ENCODE assay signal across 10 cellular contexts in the genomic region with DNA sequence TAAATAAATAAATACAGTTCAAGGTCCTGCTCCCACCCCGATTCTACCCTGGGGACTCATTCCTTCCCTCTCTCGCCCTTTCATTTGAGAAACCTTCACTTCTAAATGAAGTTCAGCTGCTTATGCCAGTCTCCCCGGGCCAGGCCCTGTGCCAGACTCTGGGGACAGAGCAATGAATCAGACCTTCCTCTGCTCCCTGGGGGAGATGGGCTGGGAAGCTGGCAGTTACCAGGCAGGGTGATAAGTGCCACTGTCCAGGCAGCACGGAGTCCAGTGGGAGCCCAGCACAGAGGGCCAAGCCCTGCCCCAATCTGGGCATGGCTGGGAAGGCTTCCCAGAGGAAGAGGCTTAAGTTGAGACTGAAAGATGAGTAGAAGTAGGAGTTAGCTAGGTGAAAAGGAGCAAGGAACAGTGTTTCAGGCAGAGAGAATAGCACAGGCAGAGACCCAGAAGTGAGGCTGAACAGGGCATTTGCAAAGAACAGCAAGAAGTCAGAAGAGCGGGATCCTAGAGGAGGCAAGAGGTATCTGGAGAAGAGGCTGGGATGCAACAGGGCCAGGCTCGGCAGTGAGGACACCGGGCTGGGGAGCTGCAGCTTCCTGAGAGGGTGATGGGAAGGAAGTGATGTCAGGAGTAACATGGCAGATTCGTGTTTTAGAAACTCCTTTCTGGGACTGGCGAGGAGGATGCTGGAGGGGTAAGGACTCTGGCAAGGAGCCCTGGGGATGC. TPM values are rescaled to one million over a fixed set of nuclear protein-coding genes. Genes with fewer than 3 reads are reported as not detected.
A peak's percentile ranks its signal among the peaks of the same experiment; 100 is the strongest.
DNase-seq lines count a peak whose midpoint lies in the region; ATAC-seq and TF ChIP-seq lines count a peak whose summit lies in the region.
"Had no signal": no experiment of that assay in that cellular context is flagged by ENCODE, and none has a peak within 500 bp of the region (broad histone marks: within the 10 kb centered on the region; RNA-seq: fewer than 3 reads in every experiment).

No MANE protein-coding gene starts in this region.

- no peak overlapping the region for H3K27ac ChIP-seq in left ventricle myocardium inferior (replicated peaks)
- H3K27ac ChIP-seq in tibial artery: peak overlapping the region; percentile 65 to 67
- no peak overlapping the region for H3K27ac ChIP-seq in ovary

- H3K4me1 ChIP-seq in left ventricle myocardium inferior (peaks cover 47% of the 10 kb centered on the region), tibial artery (peaks cover 9 to 74% (median 67%) of the 10 kb centered on the region in 4 donors), ovary (ENCODE audit: insufficient read depth) (peaks cover 16% of the 10 kb centered on the region)

- no peak for TF ChIP-seq EP300 in ovary (IDR thresholded peaks at IDR 0.05)

- peaks cover 37% of the 10 kb centered on the region for H3K4me1 Mint-ChIP-seq in activated T-cell treated with anti-CD3 and anti-CD28 coated beads, Interleukin-2, amount 50 U/mL, for 4 hours (ENCODE audit: low read depth)
- peaks cover 28% of the 10 kb centered on the region for H3K4me1 Mint-ChIP-seq in T-helper 17 cell

- TF ChIP-seq POLR2A in ovary (IDR thresholded peaks at IDR 0.05) (no peak), erythroblast (IDR thresholded peaks at IDR 0.05; ENCODE audit: low read length) (no peak)

- WGBS in ovary, 3 donors: 65 to 67% (median 67%) methylated on average over 9 of the region's 9 CpGs

- no peak for ATAC-seq in activated T-cell treated with anti-CD3 and anti-CD28 coated beads, Interleukin-2, amount 50 U/mL, for 4 hours
- no peak for ATAC-seq in T-helper 17 cell

- H3K27ac Mint-ChIP-seq in T-helper 17 cell: peak overlapping the region; percentile 0

- no peaks in the 10 kb centered on the region for H3K27me3 Mint-ChIP-seq in activated T-cell treated with anti-CD3 and anti-CD28 coated beads, Interleukin-2, amount 50 U/mL, for 4 hours (ENCODE audit: low read depth)
- peaks cover 8% of the 10 kb centered on the region for H3K27me3 Mint-ChIP-seq in T-helper 17 cell
- H3K27me3 Mint-ChIP-seq: IgD-negative memory B cell had no signal

- H3K4me3 ChIP-seq in left ventricle myocardium inferior (no peak overlapping the region), tibial artery (no peak overlapping the region), ovary (no peak overlapping the region)

- no peaks in the 10 kb centered on the region for H3K36me3 Mint-ChIP-seq in activated T-cell treated with anti-CD3 and anti-CD28 coated beads, Interleukin-2, amount 50 U/mL, for 4 hours (ENCODE audit: insufficient read depth)
- H3K36me3 Mint-ChIP-seq in T-helper 17 cell (ENCODE audit: low read depth): peaks cover 4% of the 10 kb centered on the region
- H3K36me3 Mint-ChIP-seq: IgD-negative memory B cell had no signal

- H3K4me3 Mint-ChIP-seq in activated T-cell treated with anti-CD3 and anti-CD28 coated beads, Interleukin-2, amount 50 U/mL, for 4 hours: peak overlapping the region; percentile 61
- peak overlapping the region; percentile 19 for H3K4me3 Mint-ChIP-seq in T-helper 17 cell

- H3K9me3 ChIP-seq in T-helper 17 cell (ENCODE audit: control insufficient read depth, low read length, poor library complexity, severe bottlenecking) (no peaks in the 10 kb centered on the region), left ventricle myocardium inferior (replicated peaks) (no peaks in the 10 kb centered on the region), tibial artery (no peaks in the 10 kb centered on the region), ovary (no peaks in the 10 kb centered on the region)

- no peak for TF ChIP-seq CTCF in left ventricle myocardium inferior (IDR thresholded peaks at IDR 0.05; ENCODE audit: borderline replicate concordance)
- no peak for TF ChIP-seq CTCF in tibial artery (IDR thresholded peaks at IDR 0.05)
- no peak for TF ChIP-seq CTCF in ovary (IDR thresholded peaks at IDR 0.05)

- intact Hi-C loops in left ventricle myocardium inferior (cut with micrococcal nuclease) (no loop called here), tibial artery (cut with DNase I; ENCODE audit: low total_unique reads) (loop anchor here (10.0 kb wide), 1 partner anchor 868 kb away; no protein-coding TSS in a partner anchor), ovary (cut with DNase I) (no loop called here)

- no peaks in the 10 kb centered on the region for H3K27me3 ChIP-seq in left ventricle myocardium inferior (ENCODE audit: low read depth)
- H3K27me3 ChIP-seq in tibial artery: no peaks in the 10 kb centered on the region
- H3K27me3 ChIP-seq in ovary: no peaks in the 10 kb centered on the region

- H3K9me3 Mint-ChIP-seq in activated T-cell treated with anti-CD3 and anti-CD28 coated beads, Interleukin-2, amount 50 U/mL, for 4 hours: no peaks in the 10 kb centered on the region
- H3K9me3 Mint-ChIP-seq: IgD-negative memory B cell had no signal

- no peak for DNase-seq in activated T-cell treated with anti-CD3 and anti-CD28 coated beads, Interleukin-2, amount 50 U/mL, for 4 hours
- DNase-seq in activated T-cell treated with anti-CD3 and anti-CD28 coated beads, Interleukin-2, amount 50 U/mL, for 48 hours: no peak
- DNase-seq in T-helper 17 cell (no peak), left ventricle myocardium inferior (peak; percentile 59), tibial artery (peak; percentile 76 to 95), ovary (no peak), erythroblast (lab: John Stamatoyannopoulos, UW) (no peak), ureter (ENCODE audit: low spot score) (no peak)
- DNase-seq: NCI-H774 had no signal

- no peaks in the 10 kb centered on the region for H3K36me3 ChIP-seq in left ventricle myocardium inferior
- no peaks in the 10 kb centered on the region for H3K36me3 ChIP-seq in tibial artery
- H3K36me3 ChIP-seq in ovary: no peaks in the 10 kb centered on the region

RNA-seq across cellular contexts. Expression of gene KCNQ4, which starts 13.5 kb away (rescaled TPM):
- under 1 TPM; 0.24 to 0.56 (median 0.24) TPM for total RNA-seq in activated T-cell treated with anti-CD3 and anti-CD28 coated beads, Interleukin-2, amount 50 U/mL, for 4 hours
- total RNA-seq in T-helper 17 cell (under 1 TPM; 0.17 to 0.86 TPM), left ventricle myocardium inferior (1.5 TPM), ovary (1 to 10 TPM in 2 of 7 donors, under 1 TPM in 5; 0.36 to 3.1 (median 0.84) TPM), ureter (3.7 TPM)
- polyA plus RNA-seq in ovary: 1 to 10 TPM in 1 of 2 donors, under 1 TPM in 1; 0.73 to 1.1 TPM
- polyA plus RNA-seq: IgD-negative memory B cell had no signal

Comparison
In these comparisons a context has a peak if more than half of its experiments do, and no peak if none do; other contexts are left out.
1. DNase-seq: peak in left ventricle myocardium inferior (single experiment) and tibial artery (2 of 2); none in activated T-cell treated with anti-CD3 and anti-CD28 coated beads, Interleukin-2, amount 50 U/mL, for 4 hours (single experiment), activated T-cell treated with anti-CD3 and anti-CD28 coated beads, Interleukin-2, amount 50 U/mL, for 48 hours (0 of 2), T-helper 17 cell (0 of 3), ovary (0 of 5), erythroblast (0 of 2) and ureter (single experiment).
2. H3K27ac ChIP-seq: peak in tibial artery (2 of 2); none in left ventricle myocardium inferior (single experiment) and ovary (0 of 2).